ENCODE assay signal across 15 cellular contexts in genomic region chr7:106068986-106069385, GRCh38. TPM values are rescaled to one million over a fixed set of nuclear protein-coding genes. Genes with fewer than 3 reads are reported as not detected.
DNase-seq lines count a peak whose midpoint lies in the region; ATAC-seq and TF ChIP-seq lines count a peak whose summit lies in the region.
"Had no signal": no experiment of that assay in that cellular context is flagged by ENCODE, and none has a peak within 500 bp of the region (broad histone marks: within the 10 kb centered on the region; RNA-seq: fewer than 3 reads in every experiment).

No MANE protein-coding gene starts in this region.

- intact Hi-C loops in testis (cut with DNase I; ENCODE audit: low total_unique reads): no loop called here
- intact Hi-C loops in posterior vena cava (cut with DNase I): loop anchor here (10.0 kb wide), 1 partner anchor 46 kb away; the partner anchor contains the start of gene SYPL1 (in 2 of the 2)

- peak overlapping the region; percentile 76 for H3K27ac ChIP-seq in C4-2B
- no peak overlapping the region for H3K27ac ChIP-seq in testis
- H3K27ac ChIP-seq: WERI-Rb-1 had no signal

- TF ChIP-seq CTCF in C4-2B (conservative IDR thresholded peaks at IDR 0.05): no peak
- no peak for TF ChIP-seq CTCF in osteocyte (IDR thresholded peaks at IDR 0.05)
- TF ChIP-seq CTCF in testis (IDR thresholded peaks at IDR 0.05): no peak

- no peaks in the 10 kb centered on the region for H3K36me3 Mint-ChIP-seq in osteocyte (ENCODE audit: unreplicated experiment)
- H3K36me3 Mint-ChIP-seq: CD8-positive, alpha-beta memory T cell had no signal

- 72 to 83% methylated on average over 3 of the region's 3 CpGs for WGBS in testis, 2 donors

- H3K4me1 Mint-ChIP-seq in osteocyte (ENCODE audit: unreplicated experiment): peaks cover 24% of the 10 kb centered on the region

- H3K4me1 ChIP-seq in testis: peaks cover 26% of the 10 kb centered on the region

- H3K27ac Mint-ChIP-seq in osteocyte (ENCODE audit: unreplicated experiment): no peak overlapping the region

- H3K27me3 ChIP-seq in MG63 (no peaks in the 10 kb centered on the region), testis (no peaks in the 10 kb centered on the region)

- ATAC-seq in HG02798 (IDR thresholded peaks at IDR 0.05; ENCODE audit: poor library complexity, unreplicated experiment): no peak

- H3K4me3 ChIP-seq in MG63 (no peak overlapping the region), testis (no peak overlapping the region)

- DNase-seq in MG63 (peak; percentile 76), cerebellum (ENCODE audit: low spot score) (peak; percentile 85), osteocyte (ENCODE audit: extremely low spot score, unreplicated experiment) (peak; percentile 44), testis (no peak), posterior vena cava (ENCODE audit: low spot score) (no peak), NCI-H1930 (lab: John Stamatoyannopoulos, UW) (no peak)
- DNase-seq: CD8-positive, alpha-beta memory T cell; dermis blood vessel endothelial cell; hypothalamus; NCI-H1417 treated with DMSO at 0.1 percent for 48 hours; OCI-M1; small intestine; WERI-Rb-1 had no signal

- H3K27me3 Mint-ChIP-seq in osteocyte (ENCODE audit: unreplicated experiment): peaks cover 3% of the 10 kb centered on the region
- H3K27me3 Mint-ChIP-seq: CD8-positive, alpha-beta memory T cell had no signal

- H3K36me3 ChIP-seq in MG63 (no peaks in the 10 kb centered on the region), testis (ENCODE audit: low read depth, missing control alignments) (no peaks in the 10 kb centered on the region)
- H3K36me3 ChIP-seq: WERI-Rb-1 had no signal

- H3K4me3 Mint-ChIP-seq in osteocyte (ENCODE audit: unreplicated experiment): no peak overlapping the region

- TF ChIP-seq POLR2A in testis (IDR thresholded peaks at IDR 0.05): no peak

- H3K9me3 Mint-ChIP-seq in osteocyte (ENCODE audit: unreplicated experiment): no peaks in the 10 kb centered on the region
- H3K9me3 Mint-ChIP-seq: CD8-positive, alpha-beta memory T cell had no signal

- no peaks in the 10 kb centered on the region for H3K9me3 ChIP-seq in MG63
- H3K9me3 ChIP-seq in testis: no peaks in the 10 kb centered on the region

RNA-seq across cellular contexts. Expression of gene SYPL1, which starts 43.1 kb away (rescaled TPM):
- total RNA-seq in MG63 (2014; rRNA removed; shearing (Covaris generic); ENCODE audit: low replicate concordance): 27.7 and 42.8 TPM in 2 replicates
- total RNA-seq in cerebellum (24.7 TPM), osteocyte (80.9 and 85.4 TPM in 2 replicates), testis (100 to 1,000 TPM in 1 of 2 donors, 10 to 100 TPM in 1; 100.0 to 116 TPM), posterior vena cava (10 to 100 TPM; 81.4 to 89.8 TPM)
- 209 TPM for polyA plus RNA-seq in testis (ENCODE audit: insufficient read depth, low read depth, low replicate concordance)

Comparison
In these comparisons a context has a peak if more than half of its experiments do, and no peak if none do; other contexts are left out.
1. DNase-seq: peak in MG63 (single experiment), cerebellum (single experiment) and osteocyte (single experiment); none in testis (single experiment), posterior vena cava (single experiment) and NCI-H1930 (0 of 2).